18 cellular contexts compared by ENCODE assay signal in the genomic region with DNA sequence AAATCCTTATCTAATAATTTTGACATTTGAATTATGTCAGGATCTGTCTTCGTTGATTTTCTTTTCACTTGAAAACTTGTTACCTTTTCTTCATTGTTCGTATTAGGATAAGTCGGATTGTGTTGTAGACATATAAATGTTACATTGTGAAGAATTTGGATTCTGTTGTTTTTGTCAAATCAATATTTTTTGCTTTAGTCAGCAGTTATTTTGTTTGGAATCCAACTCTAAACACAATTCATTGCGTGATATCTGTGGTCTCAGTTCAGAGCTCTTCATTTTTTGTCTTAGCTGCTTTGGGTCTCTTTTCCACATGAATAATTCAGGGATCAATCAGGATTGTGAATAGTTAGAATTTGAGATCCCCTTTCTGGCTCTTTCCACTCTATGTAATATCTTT.
"Had no signal": no experiment of that assay in that cellular context is flagged by ENCODE, and none has a peak within 500 bp of the region (broad histone marks: within the 10 kb centered on the region; RNA-seq: fewer than 3 reads in every experiment).

No MANE protein-coding gene starts in this region.

- H3K36me3 ChIP-seq: MG63, SJSA1 had no signal

- H3K9me3 ChIP-seq: MG63, SJSA1 had no signal

- H3K4me3 ChIP-seq: MG63, SJSA1, SK-N-MC had no signal

- H3K27me3 ChIP-seq: MG63, SJSA1 had no signal

- FAIRE-seq: RCC 7860 had no signal

- H3K4me1 ChIP-seq: SJSA1 had no signal

- DNase-seq: Karpas-422, KG1, MG63, NCI-H1105 treated with DMSO at 0.1 percent for 48 hours, NCI-H1417 treated with DMSO at 0.1 percent for 48 hours, NCI-H146, NCI-H1694 treated with DMSO at 0.1 percent for 48 hours, NCI-H1930, NCI-H2081, NCI-H2107, NCI-H2227 treated with DMSO at 0.1 percent for 48 hours, NCI-H774, Right ventricle myocardium superior, RPMI8226, SIG-M5 had no signal

- H3K27ac ChIP-seq: SJSA1, SK-N-MC had no signal
